7 cellular contexts compared by ENCODE assay signal in genomic region chr13:66974889-66975288, GRCh38.
"Had no signal": no experiment of that assay in that cellular context is flagged by ENCODE, and none has a peak within 500 bp of the region (broad histone marks: within the 10 kb centered on the region; RNA-seq: fewer than 3 reads in every experiment).

No MANE protein-coding gene starts in this region.

- H3K4me3 ChIP-seq: GM23338 had no signal

- H3K27ac Mint-ChIP-seq: GM23338, H9, IgD-negative memory B cell had no signal

- ATAC-seq: HepG2 had no signal

- H3K36me3 Mint-ChIP-seq: IgD-negative memory B cell had no signal

- H3K4me3 Mint-ChIP-seq: GM23338, H9, IgD-negative memory B cell had no signal

- H3K4me1 Mint-ChIP-seq: IgD-negative memory B cell had no signal

- H3K27ac ChIP-seq: HL-60 had no signal

- DNase-seq: H9, HCEC 1CT, KBM-7 had no signal

- H3K27me3 Mint-ChIP-seq: IgD-negative memory B cell had no signal

- H3K9me3 Mint-ChIP-seq: GM23338, H9 had no signal
